Comparison of ENCODE assay signal across 23 cellular contexts in the genomic region with DNA sequence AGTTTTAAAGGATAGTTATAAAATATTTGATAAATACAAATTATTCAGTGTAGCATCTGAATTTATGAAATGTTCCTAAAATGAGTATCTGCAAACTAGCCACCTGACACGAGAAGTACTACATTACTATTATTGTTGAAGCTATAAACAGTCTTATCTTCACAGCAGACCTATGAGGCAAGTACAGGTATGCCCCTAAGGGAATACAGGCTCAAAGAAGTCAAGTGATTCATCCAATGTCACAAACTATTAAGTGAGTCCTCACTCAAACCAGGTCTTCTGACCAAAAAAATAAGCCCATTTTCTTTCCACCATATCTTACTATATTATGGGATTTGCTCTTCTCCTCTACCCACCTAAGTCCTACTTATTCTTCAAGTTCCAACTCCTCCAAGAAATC.
"Had no signal": no experiment of that assay in that cellular context is flagged by ENCODE, and none has a peak within 500 bp of the region (broad histone marks: within the 10 kb centered on the region; RNA-seq: fewer than 3 reads in every experiment).

No MANE protein-coding gene starts in this region.

- H3K27ac ChIP-seq: adrenal gland, ascending aorta, brain microvascular endothelial cell, left ventricle myocardium inferior, pancreas, thyroid gland, WERI-Rb-1 had no signal

- H3K4me3 ChIP-seq: adrenal gland, ascending aorta, left ventricle myocardium inferior, pancreas, thyroid gland had no signal

- H3K27me3 Mint-ChIP-seq: activated naive CD8-positive, alpha-beta T cell; stimulated activated naive CD8-positive, alpha-beta T cell treated with anti-CD3 and anti-CD28 coated beads, Interleukin-15, Interleukin-2, amounts not matched to agents 100 ng/mL and 50 ng/mL, for 24 hours had no signal

- H3K4me1 ChIP-seq: adrenal gland, ascending aorta, pancreas, thyroid gland had no signal

- H3K27me3 ChIP-seq: adrenal gland, ascending aorta, brain microvascular endothelial cell, pancreas, thyroid gland had no signal

- DNase-seq: activated CD4-positive, alpha-beta T cell treated with anti-CD3 and anti-CD28 coated beads for 1 hour; activated naive CD4-positive, alpha-beta T cell; activated T-cell treated with anti-CD3 and anti-CD28 coated beads, Interleukin-2, amount 50 U/mL, for 4 hours; adrenal gland; brain microvascular endothelial cell; central memory CD4-positive, alpha-beta T cell; dermis blood vessel endothelial cell; effector CD8-positive, alpha-beta T cell; head of caudate nucleus; hypothalamus; left ventricle myocardium inferior; nephron progenitor cell; pancreas; right cardiac atrium; stimulated activated CD4-positive, alpha-beta T cell treated with anti-CD3 and anti-CD28 coated beads, Interleukin-12 subunit alpha, Interleukin-12 subunit beta, amount 100 ng/mL, for 4 hours; stimulated activated CD4-positive, alpha-beta T cell treated with anti-CD3 and anti-CD28 coated beads, Interleukin-4, amount 100 ng/mL, for 4 hours; substantia nigra; thyroid gland; WERI-Rb-1 had no signal

- H3K36me3 ChIP-seq: adrenal gland, ascending aorta, brain microvascular endothelial cell, left ventricle myocardium inferior, pancreas, thyroid gland had no signal

- H3K9me3 ChIP-seq: adrenal gland, ascending aorta, left ventricle myocardium inferior, pancreas, thyroid gland had no signal

- H3K27ac Mint-ChIP-seq: activated naive CD8-positive, alpha-beta T cell; activated T-helper 2 cell treated with anti-CD3 and anti-CD28 coated beads, Interferon-gamma antibody, Interleukin-2, Interleukin-4, amounts not matched to agents 10 μg/mL and 5 μg/mL and 100 μg/mL, durations not matched to agents 14 hours and 24 hours and 36 hours; stimulated activated naive CD8-positive, alpha-beta T cell treated with anti-CD3 and anti-CD28 coated beads, Interleukin-15, Interleukin-2, amounts not matched to agents 100 ng/mL and 50 ng/mL, for 24 hours had no signal

- H3K4me1 Mint-ChIP-seq: nephron progenitor cell had no signal

- ATAC-seq: activated T-cell treated with anti-CD3 and anti-CD28 coated beads, Interleukin-2, amount 50 U/mL, for 4 hours; pancreas; right cardiac atrium had no signal

- H3K4me3 Mint-ChIP-seq: activated naive CD8-positive, alpha-beta T cell; activated T-cell treated with anti-CD3 and anti-CD28 coated beads, Interleukin-2, amount 50 U/mL, for 4 hours; nephron progenitor cell; stimulated activated naive CD8-positive, alpha-beta T cell treated with anti-CD3 and anti-CD28 coated beads, Interleukin-15, Interleukin-2, amounts not matched to agents 100 ng/mL and 50 ng/mL, for 24 hours had no signal

- H3K9me3 Mint-ChIP-seq: activated T-cell treated with anti-CD3 and anti-CD28 coated beads, Interleukin-2, amount 50 U/mL, for 4 hours; activated T-helper 2 cell treated with anti-CD3 and anti-CD28 coated beads, Interferon-gamma antibody, Interleukin-2, Interleukin-4, amounts not matched to agents 10 μg/mL and 5 μg/mL and 100 μg/mL, durations not matched to agents 14 hours and 24 hours and 36 hours; nephron progenitor cell; stimulated activated naive CD8-positive, alpha-beta T cell treated with anti-CD3 and anti-CD28 coated beads, Interleukin-15, Interleukin-2, amounts not matched to agents 100 ng/mL and 50 ng/mL, for 24 hours had no signal
